ENCODE assay signal across 5 cellular contexts in the genomic region with DNA sequence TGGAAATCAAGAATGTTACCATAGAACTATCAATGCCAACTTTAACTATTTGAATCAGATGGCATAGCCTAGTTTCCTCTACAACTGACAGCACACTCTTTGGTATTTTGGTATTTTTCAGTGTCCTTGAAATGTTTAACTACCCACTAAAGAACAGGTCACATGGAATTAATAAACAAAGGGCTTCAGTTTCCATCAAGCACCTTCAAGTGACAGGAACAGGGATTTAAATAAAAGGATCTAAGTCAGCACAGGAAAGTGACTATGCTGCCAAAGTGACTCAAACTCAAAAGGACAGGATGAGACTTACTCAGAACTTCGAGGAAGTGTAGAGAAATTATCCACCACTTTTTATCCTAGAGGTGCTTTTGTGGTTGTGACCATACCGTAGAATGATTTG. TPM values are rescaled to one million over a fixed set of nuclear protein-coding genes. Genes with fewer than 3 reads are reported as not detected.
"Had no signal": no experiment of that assay in that cellular context is flagged by ENCODE, and none has a peak within 500 bp of the region (broad histone marks: within the 10 kb centered on the region; RNA-seq: fewer than 3 reads in every experiment).

No MANE protein-coding gene starts in this region.

RNA-seq across cellular contexts. Expression of gene FCGR1A, which starts 20.2 kb away (rescaled TPM):
- total RNA-seq: GM23338, H1, H9, HT-29, IMR-90 had no signal
